In the genomic region with DNA sequence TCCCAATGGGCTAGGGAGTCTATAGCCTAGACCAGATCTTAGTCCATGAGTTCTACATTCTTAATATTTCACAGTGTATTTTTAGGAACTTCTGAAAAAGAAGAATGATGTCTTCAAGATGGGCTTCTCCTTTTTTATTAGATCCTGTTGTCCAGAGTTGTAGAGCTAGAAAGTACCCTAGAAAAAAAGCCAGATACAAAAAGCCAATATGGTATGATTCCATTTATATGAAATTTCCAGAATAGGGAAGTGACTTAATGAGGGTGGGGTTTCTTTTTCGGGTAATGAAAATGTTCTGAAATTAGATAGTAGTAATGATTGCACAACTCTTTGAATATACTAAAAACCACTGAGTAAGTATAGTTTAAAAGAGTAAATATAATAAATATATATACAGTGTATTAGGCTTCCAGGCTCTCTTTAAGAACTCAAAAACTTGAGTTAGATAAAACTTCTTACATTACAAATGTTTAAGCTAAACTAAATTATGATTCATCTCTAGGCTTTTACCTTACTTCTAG, we compare ENCODE assay signal across 18 cellular contexts.
"Had no signal": no experiment of that assay in that cellular context is flagged by ENCODE, and none has a peak within 500 bp of the region (broad histone marks: within the 10 kb centered on the region; RNA-seq: fewer than 3 reads in every experiment).

No MANE protein-coding gene starts in this region.

- H3K9ac ChIP-seq: parathyroid adenoma had no signal

- H3K9me3 ChIP-seq: neutrophil, thoracic aorta had no signal

- H3K4me3 ChIP-seq: dorsolateral prefrontal cortex, hepatocyte, thoracic aorta had no signal

- ATAC-seq: activated CD4-positive, alpha-beta T cell treated with anti-CD3 and anti-CD28 coated beads for 36 hours; activated CD8-positive, alpha-beta memory T cell treated with anti-CD3 and anti-CD28 coated beads, Interleukin-2, amount 10 ng/mL, durations not matched to agents 7 days and 5 days; activated naive CD8-positive, alpha-beta T cell treated with anti-CD3 and anti-CD28 coated beads, Interleukin-2, amount 50 U/mL, for 24 hours; natural killer cell; stimulated activated effector memory CD8-positive, alpha-beta T cell treated with anti-CD3 and anti-CD28 coated beads, Interleukin-12 subunit alpha, Interleukin-12 subunit beta, amount 100 ng/mL, for 72 hours had no signal

- H3K9me3 Mint-ChIP-seq: endodermal cell, natural killer cell had no signal

- H3K27me3 Mint-ChIP-seq: activated CD4-positive, alpha-beta memory T cell treated with anti-CD3 and anti-CD28 coated beads for 36 hours; activated CD4-positive, alpha-beta T cell treated with anti-CD3 and anti-CD28 coated beads for 36 hours; activated naive CD8-positive, alpha-beta T cell treated with anti-CD3 and anti-CD28 coated beads, Interleukin-2, amount 50 U/mL, for 24 hours had no signal

- H3K4me3 Mint-ChIP-seq: activated CD4-positive, alpha-beta memory T cell treated with anti-CD3 and anti-CD28 coated beads for 36 hours; activated CD4-positive, alpha-beta T cell treated with anti-CD3 and anti-CD28 coated beads for 36 hours; activated CD8-positive, alpha-beta memory T cell treated with anti-CD3 and anti-CD28 coated beads, Interleukin-2, amount 10 ng/mL, durations not matched to agents 7 days and 5 days; activated naive CD4-positive, alpha-beta T cell treated with anti-CD3 and anti-CD28 coated beads for 36 hours; activated naive CD8-positive, alpha-beta T cell treated with anti-CD3 and anti-CD28 coated beads, Interleukin-2, amount 50 U/mL, for 24 hours; endodermal cell; natural killer cell; stimulated activated effector memory CD8-positive, alpha-beta T cell treated with anti-CD3 and anti-CD28 coated beads, Interleukin-12 subunit alpha, Interleukin-12 subunit beta, amount 100 ng/mL, for 72 hours had no signal

- H3K27ac ChIP-seq: dorsolateral prefrontal cortex, hepatocyte, neutrophil, parathyroid adenoma, thoracic aorta had no signal

- H2AFZ ChIP-seq: hepatocyte, parathyroid adenoma had no signal

- H3K27me3 ChIP-seq: dorsolateral prefrontal cortex, hepatocyte, neutrophil had no signal

- DNase-seq: activated CD4-positive, alpha-beta memory T cell treated with anti-CD3 and anti-CD28 coated beads for 36 hours; activated CD4-positive, alpha-beta T cell treated with anti-CD3 and anti-CD28 coated beads for 36 hours; activated CD8-positive, alpha-beta memory T cell treated with anti-CD3 and anti-CD28 coated beads, Interleukin-2, amount 10 ng/mL, durations not matched to agents 7 days and 5 days; activated naive CD4-positive, alpha-beta T cell treated with anti-CD3 and anti-CD28 coated beads for 36 hours; activated naive CD8-positive, alpha-beta T cell treated with anti-CD3 and anti-CD28 coated beads, Interleukin-2, amount 50 U/mL, for 24 hours; activated T-cell treated with anti-CD3 and anti-CD28 coated beads, Interleukin-2, amount 50 U/mL, for 1 hour; dorsolateral prefrontal cortex; endodermal cell; islet precursor cell; mammary epithelial cell; natural killer cell; T1000 had no signal

- H3K36me3 ChIP-seq: neutrophil, thoracic aorta had no signal

- H3K4me2 ChIP-seq: hepatocyte had no signal

- H3K4me1 Mint-ChIP-seq: endodermal cell, natural killer cell had no signal

- H3K27ac Mint-ChIP-seq: activated CD4-positive, alpha-beta memory T cell treated with anti-CD3 and anti-CD28 coated beads for 36 hours; activated CD4-positive, alpha-beta T cell treated with anti-CD3 and anti-CD28 coated beads for 36 hours; activated CD8-positive, alpha-beta memory T cell treated with anti-CD3 and anti-CD28 coated beads, Interleukin-2, amount 10 ng/mL, durations not matched to agents 7 days and 5 days; activated naive CD4-positive, alpha-beta T cell treated with anti-CD3 and anti-CD28 coated beads for 36 hours; activated naive CD8-positive, alpha-beta T cell treated with anti-CD3 and anti-CD28 coated beads, Interleukin-2, amount 50 U/mL, for 24 hours; activated T-helper 2 cell treated with anti-CD3 and anti-CD28 coated beads, Interferon-gamma antibody, Interleukin-2, Interleukin-4, amounts not matched to agents 10 μg/mL and 5 μg/mL and 100 μg/mL, durations not matched to agents 14 hours and 24 hours and 36 hours; endodermal cell; natural killer cell; stimulated activated effector memory CD8-positive, alpha-beta T cell treated with anti-CD3 and anti-CD28 coated beads, Interleukin-12 subunit alpha, Interleukin-12 subunit beta, amount 100 ng/mL, for 72 hours had no signal

- H3K79me2 ChIP-seq: hepatocyte, parathyroid adenoma had no signal

- H3K4me1 ChIP-seq: parathyroid adenoma had no signal

- H3K36me3 Mint-ChIP-seq: natural killer cell had no signal
